22 cellular contexts compared by ENCODE assay signal in genomic region chr2:88810488-88810887, GRCh38.
DNase-seq lines count a peak whose midpoint lies in the region; ATAC-seq, FAIRE-seq and TF ChIP-seq lines count a peak whose summit lies in the region.
"Had no signal": no experiment of that assay in that cellular context is flagged by ENCODE, and none has a peak within 500 bp of the region (broad histone marks: within the 10 kb centered on the region; RNA-seq: fewer than 3 reads in every experiment).

No MANE protein-coding gene starts in this region.

- no peak for TF ChIP-seq CTCF in H1 (IDR thresholded peaks at IDR 0.05; ENCODE audit: control extremely low read depth in 1 of 3, insufficient read depth in 1 of 3, low read depth in 1 of 3, low read length in 3 of 3)

- no peak overlapping the region for H2BK15ac ChIP-seq in H1 (ENCODE audit: low read length)

- no peak overlapping the region for H2BK12ac ChIP-seq in H1 (ENCODE audit: low read depth, low read length)

- no peaks in the 10 kb centered on the region for H3K4me1 ChIP-seq in H1 (replicated peaks in 1 of 4; ENCODE audit: control insufficient read depth in 3 of 4, insufficient read depth in 4 of 4, low read length in 3 of 4)
- H3K4me1 ChIP-seq: BE2C, Caco-2 had no signal

- H3K4ac ChIP-seq in H1 (replicated peaks; ENCODE audit: insufficient read length, low read depth, low read length), result no peak overlapping the region

- DNase-seq in H1 (ENCODE audit: low read depth in 1 of 2, low spot score in 2 of 2) (no peak), NCI-H1092 (lab: John Stamatoyannopoulos, UW) (no peak), DMS 273 (lab: John Stamatoyannopoulos, UW; ENCODE audit: unreplicated experiment) (no peak)
- DNase-seq: ACHN; BE2C; C1 segment of cervical spinal cord; Caco-2; CD4-positive, CD25-positive, alpha-beta regulatory T cell; CD8-positive, alpha-beta memory T cell; DND-41; EL; GM23248; HCEC 1CT; KBM-7 had no signal

- FAIRE-seq in H1 (lab: Jason Lieb, UNC), result no peak
- FAIRE-seq: A204.1, D721Med, GM12878, H54, HepG2 had no signal

- CTCF ChIA-PET in H1 (lab: Charles Lee; ENCODE audit: partially characterized antibody), result interaction anchor here (0.6 kb wide), 1 partner anchor 14 kb away, joined by 3 read pairs; no protein-coding TSS in a partner anchor

- H4K91ac ChIP-seq in H1 (replicated peaks; ENCODE audit: insufficient read length, low read length), result no peak overlapping the region

- TF ChIP-seq POLR2A in H1 (IDR thresholded peaks at IDR 0.05; ENCODE audit: control extremely low read depth in 1 of 2, low read depth in 2 of 2, low read length in 2 of 2), result no peak

- H3K23me2 ChIP-seq in H1 (ENCODE audit: low read depth, low read length), result no peaks in the 10 kb centered on the region

- no peak overlapping the region for H3K27ac ChIP-seq in H1 (ENCODE audit: low read depth, low read length)
- H3K27ac ChIP-seq: GM23248 had no signal

- 92% methylated on average over 8 of the region's 8 CpGs; no CpG with 5 or more reads in 1 of the 2 experiments for WGBS in H1 (ENCODE audit: extremely low coverage in 1 of 2, insufficient coverage in 1 of 2, insufficient read length in 1 of 2, insufficient replicate concordance in 2 of 2, low coverage in 1 of 2, low lambda C conversion rate in 2 of 2, missing lambda C conversion rate in 1 of 2), 2 experiments

- peak overlapping the region; percentile 36; the same call in 1 of the 2 replicates for H4K8ac ChIP-seq in H1 (ENCODE audit: extremely low read depth, insufficient read depth, low read length)

- POLR2A ChIA-PET in H1 (lab: Charles Lee; ENCODE audit: partially characterized antibody), result no interaction called here

- peak; percentile 10 for ATAC-seq in GM18511 (IDR thresholded peaks at IDR 0.05; ENCODE audit: unreplicated experiment)
- ATAC-seq in HG03354 (IDR thresholded peaks at IDR 0.05; ENCODE audit: poor library complexity, severe bottlenecking, unreplicated experiment), result peak; percentile 8
- ATAC-seq in HG02938 (IDR thresholded peaks at IDR 0.05; ENCODE audit: unreplicated experiment), result no peak
- ATAC-seq: GM12878, HepG2 had no signal

- H3K36me3 ChIP-seq in H1 (ENCODE audit: control insufficient read depth in 2 of 4, insufficient read depth in 4 of 4, low read length in 3 of 4), result no peaks in the 10 kb centered on the region
- H3K36me3 ChIP-seq: BE2C had no signal

- no peak overlapping the region for H3K14ac ChIP-seq in H1 (ENCODE audit: insufficient read length)

- no peak overlapping the region for H3K9ac ChIP-seq in H1 (replicated peaks in 1 of 4; ENCODE audit: extremely low read depth in 1 of 4, low read depth in 3 of 4, low read length in 3 of 4)
- H3K9ac ChIP-seq: GM23248 had no signal

- H2BK5ac ChIP-seq in H1 (ENCODE audit: low read depth, low read length), result no peak overlapping the region

- TF ChIP-seq EP300 in H1 (IDR thresholded peaks at IDR 0.05; ENCODE audit: borderline replicate concordance in 1 of 2, low read depth in 2 of 2, low read length in 2 of 2), result no peak

- peaks cover 4 to 6% of the 10 kb centered on the region in 2 experiments; a peak in 2 of 4 replicates for H3K9me3 ChIP-seq in H1 (ENCODE audit: insufficient read depth in 2 of 2, low read depth in 1 of 2, low read length in 1 of 2)
- H3K9me3 ChIP-seq: BE2C had no signal

- no peak overlapping the region for H3K4me2 ChIP-seq in H1 (ENCODE audit: insufficient read depth in 1 of 2, low read depth in 2 of 2, low read length in 2 of 2)

- H4K20me1 ChIP-seq in H1 (replicated peaks in 1 of 2; ENCODE audit: control insufficient read depth in 1 of 2, insufficient read depth in 2 of 2, low read length in 2 of 2), result no peaks in the 10 kb centered on the region

- TF ChIP-seq RAD21 in H1 (IDR thresholded peaks at IDR 0.05 in 1 of 2, conservative IDR thresholded peaks at IDR 0.05 in 1 of 2; ENCODE audit: low read depth in 2 of 2, low read length in 2 of 2), result no peak

- no peak overlapping the region for H2BK20ac ChIP-seq in H1 (ENCODE audit: low read length)

- no peak overlapping the region for H3K56ac ChIP-seq in H1 (replicated peaks; ENCODE audit: insufficient read length, low read depth, low read length)

- no peaks in the 10 kb centered on the region for H3K79me1 ChIP-seq in H1 (ENCODE audit: low read depth, low read length)

- H3K23ac ChIP-seq in H1 (ENCODE audit: insufficient read length), result no peak overlapping the region

- no peak overlapping the region for H4K5ac ChIP-seq in H1 (ENCODE audit: insufficient read length, low read depth, low read length)

- no peaks in the 10 kb centered on the region for H3K79me2 ChIP-seq in H1 (ENCODE audit: control insufficient read depth in 1 of 2, insufficient read depth in 2 of 2, low read length in 2 of 2)

- H2AK5ac ChIP-seq in H1 (ENCODE audit: low read depth, low read length), result no peak overlapping the region

- H3K27me3 ChIP-seq in H1 (replicated peaks in 1 of 4; ENCODE audit: control insufficient read depth in 3 of 4, extremely low read depth in 1 of 4, insufficient read depth in 3 of 4, low read length in 3 of 4), result no peaks in the 10 kb centered on the region
- H3K27me3 ChIP-seq: BE2C had no signal

- H3K4me3 ChIP-seq in H1 (ENCODE audit: extremely low read depth in 1 of 4, insufficient read depth in 2 of 4, low read depth in 3 of 4, low read length in 4 of 4), result no peak overlapping the region
- H3K4me3 ChIP-seq: GM12878, GM23248 had no signal

- no peak overlapping the region for H2BK120ac ChIP-seq in H1 (replicated peaks; ENCODE audit: low read depth, low read length)

- no peak overlapping the region for H2AFZ ChIP-seq in H1 (ENCODE audit: low read length)
- H2AFZ ChIP-seq: GM23248 had no signal

- H3K18ac ChIP-seq in H1 (ENCODE audit: extremely low read depth, low read length), result no peak overlapping the region

TF ChIP-seq in H1, 55 proteins besides CTCF, POLR2A, EP300 and RAD21 (continues in another document):
- TF ChIP-seq SP4 (IDR thresholded peaks at IDR 0.05; ENCODE audit: low read length) (no peak), BCL11A (IDR thresholded peaks at IDR 0.05; ENCODE audit: low read depth in 2 of 2, low read length in 2 of 2) (no peak)
